8 cellular contexts compared by ENCODE assay signal in genomic region chr5:146751781-146752401, GRCh38.
DNase-seq lines count a peak whose midpoint lies in the region; ATAC-seq, FAIRE-seq and TF ChIP-seq lines count a peak whose summit lies in the region.

No MANE protein-coding gene starts in this region.

- intact Hi-C loops in GM12878 (cut with micrococcal nuclease; ENCODE audit: unreplicated experiment) = no loop called here
- intact Hi-C loops in upper lobe of right lung (cut with DNase I) = no loop called here
- intact Hi-C loops in esophagus squamous epithelium (cut with DNase I) = no loop called here
- intact Hi-C loops in Right ventricle myocardium superior (cut with DNase I) = no loop called here

- H3K4me3 ChIP-seq in GM06990 (replicated peaks; ENCODE audit: low read depth, low read length) (no peak overlapping the region), Peyer's patch (no peak overlapping the region), GM12878 (no peak overlapping the region), upper lobe of right lung (no peak overlapping the region), esophagus squamous epithelium (no peak overlapping the region)

- SMC1A ChIA-PET in GM12878 (lab: Charles Lee; ENCODE audit: uncharacterized antibody, unreplicated experiment) = no interaction called here

- no peak for TF ChIP-seq CTCF in GM06990 (IDR thresholded peaks at IDR 0.05; ENCODE audit: insufficient read depth, low read length, poor library complexity, severe bottlenecking)
- TF ChIP-seq CTCF in Peyer's patch (IDR thresholded peaks at IDR 0.05) = no peak
- TF ChIP-seq CTCF in GM12878 (IDR thresholded peaks at IDR 0.05 in 2 of 3, conservative IDR thresholded peaks at IDR 0.05 in 1 of 3; ENCODE audit: control insufficient read depth in 2 of 3, extremely low read depth in 1 of 3, insufficient read depth in 1 of 3, low read depth in 3 of 3, low read length in 3 of 3) = no peak
- no peak for TF ChIP-seq CTCF in upper lobe of right lung (IDR thresholded peaks at IDR 0.05)
- no peak for TF ChIP-seq CTCF in esophagus squamous epithelium (IDR thresholded peaks at IDR 0.05)

- in situ Hi-C loops in GM12878 (cut with MboI) = no loop called here

- BruUV-seq in GM12878 (replicated peaks; lab: Mats Ljungman, UMichigan) = no TSS peak

- peak overlapping the region in 2 of 4 donors; percentile 1 to 32 for H3K27ac ChIP-seq in Peyer's patch
- H3K27ac ChIP-seq in GM12878 (ENCODE audit: control insufficient read depth, insufficient read depth) = no peak overlapping the region
- no peak overlapping the region for H3K27ac ChIP-seq in upper lobe of right lung
- no peak overlapping the region for H3K27ac ChIP-seq in esophagus squamous epithelium

- CTCF ChIA-PET in GM12878 (lab: Yijun Ruan, JAX) = no interaction called here

- no peaks in the 10 kb centered on the region for H3K9me3 ChIP-seq in Peyer's patch
- no peaks in the 10 kb centered on the region for H3K9me3 ChIP-seq in GM12878 (replicated peaks; ENCODE audit: control insufficient read depth, insufficient read depth, low read length)
- peaks cover 3% of the 10 kb centered on the region for H3K9me3 ChIP-seq in upper lobe of right lung
- H3K9me3 ChIP-seq in esophagus squamous epithelium = no peaks in the 10 kb centered on the region

- no peak for TF ChIP-seq RAD21 in GM12878 (IDR thresholded peaks at IDR 0.05; ENCODE audit: insufficient read depth, low read depth, low read length)

- TF ChIP-seq EP300 in GM12878 (IDR thresholded peaks at IDR 0.05; ENCODE audit: borderline replicate concordance in 1 of 2, control insufficient read depth in 1 of 2, low read depth in 2 of 2, low read length in 2 of 2) = no peak

- RAD21 ChIA-PET in GM12878 (lab: Charles Lee; ENCODE audit: unreplicated experiment) = no interaction called here

- FAIRE-seq in GM12878 (lab: Jason Lieb, UNC) = no peak

- POLR2A ChIA-PET in GM12878 (lab: Charles Lee) = no interaction called here

- TF ChIP-seq POLR2A in Peyer's patch (IDR thresholded peaks at IDR 0.05) (no peak), GM12878 (IDR thresholded peaks at IDR 0.05; ENCODE audit: low read depth, low read length) (no peak), esophagus squamous epithelium (IDR thresholded peaks at IDR 0.05) (no peak)

- no peaks in the 10 kb centered on the region for H3K79me2 ChIP-seq in GM12878 (ENCODE audit: control insufficient read depth, insufficient read depth, low read length)

- H3K4me1 ChIP-seq in Peyer's patch (no peaks in the 10 kb centered on the region), GM12878 (ENCODE audit: control insufficient read depth, insufficient read depth, low read length) (peaks cover 4% of the 10 kb centered on the region; the same call in 1 of the 2 replicates), upper lobe of right lung (no peaks in the 10 kb centered on the region), esophagus squamous epithelium (peaks cover 0 to 7% (median 0%) of the 10 kb centered on the region in 3 donors)

- H2AFZ ChIP-seq in GM12878 (ENCODE audit: control insufficient read depth, low read depth, low read length) = no peak overlapping the region

- H3K4me2 ChIP-seq in GM12878 (ENCODE audit: control insufficient read depth, insufficient read depth) = no peak overlapping the region

- DNase-seq in GM06990 (ENCODE audit: extremely low read depth, insufficient read length) (peak; percentile 15), Peyer's patch (peak in 2 of 3 donors; percentile 44 to 76), GM12878 (ENCODE audit: low read depth, low spot score) (peak; percentile 39), upper lobe of right lung (no peak), esophagus squamous epithelium (lab: John Stamatoyannopoulos, UW) (no peak), T1000 (lab: John Stamatoyannopoulos, UW) (no peak), Right ventricle myocardium superior (no peak)

- H3K9ac ChIP-seq in GM12878 (ENCODE audit: control insufficient read depth, insufficient read depth, low read length) = no peak overlapping the region

- H3K36me3 ChIP-seq in GM06990 (ENCODE audit: control insufficient read depth, insufficient read depth, low read length) (no peaks in the 10 kb centered on the region), Peyer's patch (no peaks in the 10 kb centered on the region), GM12878 (ENCODE audit: control insufficient read depth in 2 of 2, insufficient read depth in 2 of 2, low read length in 1 of 2) (no peaks in the 10 kb centered on the region), upper lobe of right lung (no peaks in the 10 kb centered on the region), esophagus squamous epithelium (no peaks in the 10 kb centered on the region)

- H4K20me1 ChIP-seq in GM12878 (ENCODE audit: control insufficient read depth, insufficient read depth) = no peaks in the 10 kb centered on the region

- peak; percentile 91 for ATAC-seq in GM21786 (IDR thresholded peaks at IDR 0.05; ENCODE audit: unreplicated experiment)
- ATAC-seq in GM12878 = peak; percentile 94
- peak; percentile 81 for ATAC-seq in upper lobe of right lung
- no peak for ATAC-seq in Right ventricle myocardium superior (ENCODE audit: poor library complexity)

- 5% methylated on average over 3 of the region's 3 CpGs for WGBS in GM12878 (ENCODE audit: insufficient coverage, insufficient replicate concordance, low lambda C conversion rate, missing lambda C conversion rate)
- WGBS in esophagus squamous epithelium, 2 donors = 72 to 84% methylated on average over 3 of the region's 3 CpGs

- H3K27me3 ChIP-seq in GM06990 (replicated peaks; ENCODE audit: control insufficient read depth, insufficient read depth, low read length) (no peaks in the 10 kb centered on the region; the same call in 1 of the 2 replicates), Peyer's patch (no peaks in the 10 kb centered on the region), GM12878 (replicated peaks in 1 of 2; ENCODE audit: control insufficient read depth in 2 of 2, insufficient read depth in 2 of 2, low read length in 1 of 2) (peaks cover 0 to 3% of the 10 kb centered on the region in 2 experiments; a peak in 1 of 4 replicates), upper lobe of right lung (no peaks in the 10 kb centered on the region), esophagus squamous epithelium (no peaks in the 10 kb centered on the region)

TF ChIP-seq in GM12878, 131 proteins besides CTCF, POLR2A, EP300 and RAD21:
- TF ChIP-seq HDAC6 (IDR thresholded peaks at IDR 0.05; ENCODE audit: unreplicated experiment) = no peak
- no peak for TF ChIP-seq LARP7 (IDR thresholded peaks at IDR 0.05)
- TF ChIP-seq RUNX3 (IDR thresholded peaks at IDR 0.05; ENCODE audit: low read length) = peak; percentile 31; the same call in 1 of the 2 replicates
- TF ChIP-seq SPI1 (IDR thresholded peaks at IDR 0.05; ENCODE audit: borderline replicate concordance, insufficient read depth, low read depth, low read length) = no peak
- TF ChIP-seq, protein P1, sequence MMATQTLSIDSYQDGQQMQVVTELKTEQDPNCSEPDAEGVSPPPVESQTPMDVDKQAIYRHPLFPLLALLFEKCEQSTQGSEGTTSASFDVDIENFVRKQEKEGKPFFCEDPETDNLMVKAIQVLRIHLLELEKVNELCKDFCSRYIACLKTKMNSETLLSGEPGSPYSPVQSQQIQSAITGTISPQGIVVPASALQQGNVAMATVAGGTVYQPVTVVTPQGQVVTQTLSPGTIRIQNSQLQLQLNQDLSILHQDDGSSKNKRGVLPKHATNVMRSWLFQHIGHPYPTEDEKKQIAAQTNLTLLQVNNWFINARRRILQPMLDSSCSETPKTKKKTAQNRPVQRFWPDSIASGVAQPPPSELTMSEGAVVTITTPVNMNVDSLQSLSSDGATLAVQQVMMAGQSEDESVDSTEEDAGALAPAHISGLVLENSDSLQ (IDR thresholded peaks at IDR 0.05) = peak; percentile 76
- TF ChIP-seq PML (IDR thresholded peaks at IDR 0.05; ENCODE audit: low read length) = no peak
- no peak for TF ChIP-seq RELA (IDR thresholded peaks at IDR 0.05; ENCODE audit: borderline replicate concordance, partially characterized antibody)
- no peak for TF ChIP-seq RFX5 (IDR thresholded peaks at IDR 0.05; ENCODE audit: low read depth, low read length)
- TF ChIP-seq RCOR1 (conservative IDR thresholded peaks at IDR 0.05; ENCODE audit: low read depth, low read length) = no peak
- TF ChIP-seq SMC3 (IDR thresholded peaks at IDR 0.05; ENCODE audit: borderline replicate concordance, low read length) = no peak
- no peak for TF ChIP-seq ZNF274 (IDR thresholded peaks at IDR 0.05; ENCODE audit: insufficient read depth, insufficient read length)
- TF ChIP-seq SREBF2 (IDR thresholded peaks at IDR 0.05; ENCODE audit: low read length) = no peak
- TF ChIP-seq, protein P2, sequence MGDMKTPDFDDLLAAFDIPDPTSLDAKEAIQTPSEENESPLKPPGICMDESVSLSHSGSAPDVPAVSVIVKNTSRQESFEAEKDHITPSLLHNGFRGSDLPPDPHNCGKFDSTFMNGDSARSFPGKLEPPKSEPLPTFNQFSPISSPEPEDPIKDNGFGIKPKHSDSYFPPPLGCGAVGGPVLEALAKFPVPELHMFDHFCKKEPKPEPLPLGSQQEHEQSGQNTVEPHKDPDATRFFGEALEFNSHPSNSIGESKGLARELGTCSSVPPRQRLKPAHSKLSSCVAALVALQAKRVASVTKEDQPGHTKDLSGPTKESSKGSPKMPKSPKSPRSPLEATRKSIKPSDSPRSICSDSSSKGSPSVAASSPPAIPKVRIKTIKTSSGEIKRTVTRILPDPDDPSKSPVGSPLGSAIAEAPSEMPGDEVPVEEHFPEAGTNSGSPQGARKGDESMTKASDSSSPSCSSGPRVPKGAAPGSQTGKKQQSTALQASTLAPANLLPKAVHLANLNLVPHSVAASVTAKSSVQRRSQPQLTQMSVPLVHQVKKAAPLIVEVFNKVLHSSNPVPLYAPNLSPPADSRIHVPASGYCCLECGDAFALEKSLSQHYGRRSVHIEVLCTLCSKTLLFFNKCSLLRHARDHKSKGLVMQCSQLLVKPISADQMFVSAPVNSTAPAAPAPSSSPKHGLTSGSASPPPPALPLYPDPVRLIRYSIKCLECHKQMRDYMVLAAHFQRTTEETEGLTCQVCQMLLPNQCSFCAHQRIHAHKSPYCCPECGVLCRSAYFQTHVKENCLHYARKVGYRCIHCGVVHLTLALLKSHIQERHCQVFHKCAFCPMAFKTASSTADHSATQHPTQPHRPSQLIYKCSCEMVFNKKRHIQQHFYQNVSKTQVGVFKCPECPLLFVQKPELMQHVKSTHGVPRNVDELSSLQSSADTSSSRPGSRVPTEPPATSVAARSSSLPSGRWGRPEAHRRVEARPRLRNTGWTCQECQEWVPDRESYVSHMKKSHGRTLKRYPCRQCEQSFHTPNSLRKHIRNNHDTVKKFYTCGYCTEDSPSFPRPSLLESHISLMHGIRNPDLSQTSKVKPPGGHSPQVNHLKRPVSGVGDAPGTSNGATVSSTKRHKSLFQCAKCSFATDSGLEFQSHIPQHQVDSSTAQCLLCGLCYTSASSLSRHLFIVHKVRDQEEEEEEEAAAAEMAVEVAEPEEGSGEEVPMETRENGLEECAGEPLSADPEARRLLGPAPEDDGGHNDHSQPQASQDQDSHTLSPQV (IDR thresholded peaks at IDR 0.05) = no peak
TF ChIP-seq in GM12878: peak in this region for 2.

Comparison
In these comparisons a context has a peak if more than half of its experiments do, and no peak if none do; other contexts are left out.
1. DNase-seq: peak in GM06990 (single experiment), Peyer's patch (2 of 3) and GM12878 (single experiment); none in upper lobe of right lung (single experiment), esophagus squamous epithelium (single experiment), T1000 (single experiment) and Right ventricle myocardium superior (single experiment).